Comparison of ENCODE assay signal across 9 cellular contexts in genomic region chrX:115233497-115234219, GRCh38. TPM values are rescaled to one million over a fixed set of nuclear protein-coding genes. Genes with fewer than 3 reads are reported as not detected.
DNase-seq lines count a peak whose midpoint lies in the region; ATAC-seq, FAIRE-seq and TF ChIP-seq lines count a peak whose summit lies in the region.
"Had no signal": no experiment of that assay in that cellular context is flagged by ENCODE, and none has a peak within 500 bp of the region (broad histone marks: within the 10 kb centered on the region; RNA-seq: fewer than 3 reads in every experiment).

Gene LRCH2, minus strand, starts transcription at chrX:115234096. Its CDS starts 55 bp downstream, at chrX:115234041.

- peak within 1 kb of the TSS; percentile 90 for H3K4me3 ChIP-seq in ACC112 (ENCODE audit: low read depth, low read length)
- peak within 1 kb of the TSS; percentile 68 to 89 (median 88) for H3K4me3 ChIP-seq in endothelial cell of umbilical vein (replicated peaks in 1 of 3; ENCODE audit: insufficient read depth in 1 of 3, low read depth in 1 of 3, low read length in 3 of 3)
- peak within 1 kb of the TSS; percentile 50 to 54 for H3K4me3 ChIP-seq in muscle layer of colon (ENCODE audit: low read depth in 1 of 2, low read length in 2 of 2)
- H3K4me3 ChIP-seq in effector memory CD4-positive, alpha-beta T cell (ENCODE audit: insufficient read depth, low read depth, low read length, poor library complexity, severe bottlenecking), result no peak within 1 kb of the TSS

- CTCF ChIA-PET in endothelial cell of umbilical vein (lab: Charles Lee), result no interaction called here

- dilution Hi-C loops in endothelial cell of umbilical vein (cut with MboI; ENCODE audit: extremely low pct_ligation_motif_present, low sequenced_read_pairs), result no loop called here

- BruUV-seq in endothelial cell of umbilical vein (replicated peaks; lab: Mats Ljungman, UMichigan), result no TSS peak

- H3K4me2 ChIP-seq in endothelial cell of umbilical vein (ENCODE audit: insufficient read depth, low read length), result peak within 1 kb of the TSS; percentile 95

- no peak for TF ChIP-seq CTCF in endothelial cell of umbilical vein (IDR thresholded peaks at IDR 0.05; ENCODE audit: extremely low read depth in 1 of 2, insufficient read depth in 1 of 2, low read depth in 1 of 2, low read length in 2 of 2)

- H3K27ac ChIP-seq in ACC112 (ENCODE audit: low read depth, low read length) (peak within 1 kb of the TSS; percentile 6; the same call in 1 of the 2 replicates), endothelial cell of umbilical vein (ENCODE audit: insufficient read depth, low read depth, low read length) (no peak within 1 kb of the TSS), muscle layer of colon (ENCODE audit: low read depth, low read length) (peak within 1 kb of the TSS; percentile 27)
- no peak within 1 kb of the TSS for H3K27ac ChIP-seq in effector memory CD4-positive, alpha-beta T cell (ENCODE audit: insufficient read depth, low read length, poor library complexity, severe bottlenecking)
- H3K27ac ChIP-seq: VCaP had no signal

- H3K9me1 ChIP-seq in endothelial cell of umbilical vein (replicated peaks; ENCODE audit: control insufficient read depth, extremely low read depth, insufficient read depth, low read length), result no peaks in the 10 kb centered on the region

- H3K27me3 ChIP-seq in ACC112 (ENCODE audit: insufficient read depth, low read length) (no peaks in the 10 kb centered on the region), endothelial cell of umbilical vein (ENCODE audit: control insufficient read depth in 2 of 2, insufficient read depth in 2 of 2, low read length in 2 of 2) (no peaks in the 10 kb centered on the region), muscle layer of colon (ENCODE audit: control insufficient read depth in 1 of 2, insufficient read depth in 2 of 2, low read length in 2 of 2) (peaks cover 4 to 9% of the 10 kb centered on the region in 2 donors)
- H3K27me3 ChIP-seq in effector memory CD4-positive, alpha-beta T cell (replicated peaks; ENCODE audit: control insufficient read depth, insufficient read depth, low read length, poor library complexity, severe bottlenecking), result peaks cover 3% of the 10 kb centered on the region

- DNase-seq in NCI-H1092 treated with DMSO at 0.1 percent for 48 hours (lab: John Stamatoyannopoulos, UW), result peak; percentile 70
- DNase-seq in endothelial cell of umbilical vein (ENCODE audit: low read depth, low spot score), result peak; percentile 47
- no peak for DNase-seq in effector memory CD4-positive, alpha-beta T cell

- H3K4me1 ChIP-seq in ACC112 (ENCODE audit: control insufficient read depth, insufficient read depth, low read length, unreplicated experiment) (peaks cover 36% of the 10 kb centered on the region), endothelial cell of umbilical vein (ENCODE audit: control insufficient read depth, extremely low read depth, insufficient read depth, low read length) (peaks cover 13% of the 10 kb centered on the region), muscle layer of colon (ENCODE audit: insufficient read depth, low read length) (peaks cover 15% of the 10 kb centered on the region)
- no peaks in the 10 kb centered on the region for H3K4me1 ChIP-seq in effector memory CD4-positive, alpha-beta T cell (ENCODE audit: control insufficient read depth, insufficient read depth, low read length, poor library complexity, severe bottlenecking)

- no peaks in the 10 kb centered on the region for H3K9me3 ChIP-seq in endothelial cell of umbilical vein (replicated peaks; ENCODE audit: control insufficient read depth, insufficient read depth, low read length)
- H3K9me3 ChIP-seq in muscle layer of colon (ENCODE audit: low read length), result no peaks in the 10 kb centered on the region
- no peaks in the 10 kb centered on the region for H3K9me3 ChIP-seq in effector memory CD4-positive, alpha-beta T cell (ENCODE audit: control insufficient read depth, low read length)

- FAIRE-seq in endothelial cell of umbilical vein (lab: Jason Lieb, UNC), result peak; percentile 70

- H3K36me3 ChIP-seq in ACC112 (ENCODE audit: insufficient read depth, low read length), result no peaks in the 10 kb centered on the region
- no peaks in the 10 kb centered on the region for H3K36me3 ChIP-seq in endothelial cell of umbilical vein (ENCODE audit: control insufficient read depth in 2 of 2, extremely low read depth in 1 of 2, insufficient read depth in 2 of 2, low read length in 2 of 2)
- H3K36me3 ChIP-seq in muscle layer of colon (ENCODE audit: insufficient read depth, low read length), result no peaks in the 10 kb centered on the region
- H3K36me3 ChIP-seq in effector memory CD4-positive, alpha-beta T cell (ENCODE audit: control insufficient read depth, insufficient read depth, low read length), result no peaks in the 10 kb centered on the region

- ATAC-seq in GM21367 (IDR thresholded peaks at IDR 0.05; ENCODE audit: unreplicated experiment) (no peak), GM19397 (IDR thresholded peaks at IDR 0.05; ENCODE audit: unreplicated experiment) (no peak), HG03457 (IDR thresholded peaks at IDR 0.05; ENCODE audit: unreplicated experiment) (no peak)

- H4K20me1 ChIP-seq in endothelial cell of umbilical vein (replicated peaks; ENCODE audit: control insufficient read depth, extremely low read depth, insufficient read depth, low read length), result no peaks in the 10 kb centered on the region

- intact Hi-C loops in endothelial cell of umbilical vein (cut with micrococcal nuclease), result loop anchor here (5.0 kb wide), 2 partner anchors 61 to 444 kb away; no protein-coding TSS in a partner anchor

- peak within 1 kb of the TSS; percentile 38 for H3K9ac ChIP-seq in endothelial cell of umbilical vein (replicated peaks; ENCODE audit: extremely low read depth, insufficient read depth, low read length)
- H3K9ac ChIP-seq in muscle layer of colon (ENCODE audit: low read length), result peak within 1 kb of the TSS; percentile 50

- no peak for TF ChIP-seq POLR2A in endothelial cell of umbilical vein (IDR thresholded peaks at IDR 0.05; ENCODE audit: low read depth, low read length)

- H3K79me2 ChIP-seq in ACC112 (ENCODE audit: control insufficient read depth, insufficient read depth, low read length, unreplicated experiment) (peaks cover 18% of the 10 kb centered on the region), endothelial cell of umbilical vein (ENCODE audit: control insufficient read depth, insufficient read depth, low read length) (no peaks in the 10 kb centered on the region)

- peak within 1 kb of the TSS; percentile 65 for H2AFZ ChIP-seq in ACC112 (ENCODE audit: low read length, unreplicated experiment)
- H2AFZ ChIP-seq in endothelial cell of umbilical vein (ENCODE audit: low read depth, low read length), result peak within 1 kb of the TSS; percentile 96

- POLR2A ChIA-PET in endothelial cell of umbilical vein (lab: Charles Lee), result no interaction called here

TF ChIP-seq in endothelial cell of umbilical vein, 7 proteins besides CTCF, POLR2A, EP300 and RAD21:
- no peak for TF ChIP-seq GATA2 (IDR thresholded peaks at IDR 0.05; ENCODE audit: insufficient read depth, insufficient read length, low read depth, low read length)
- no peak for TF ChIP-seq JUN (IDR thresholded peaks at IDR 0.05; ENCODE audit: borderline replicate concordance, insufficient read depth, insufficient read length, low read depth)
- TF ChIP-seq, protein P1, sequence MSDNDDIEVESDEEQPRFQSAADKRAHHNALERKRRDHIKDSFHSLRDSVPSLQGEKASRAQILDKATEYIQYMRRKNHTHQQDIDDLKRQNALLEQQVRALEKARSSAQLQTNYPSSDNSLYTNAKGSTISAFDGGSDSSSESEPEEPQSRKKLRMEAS (IDR thresholded peaks at IDR 0.05; ENCODE audit: insufficient read depth, insufficient read length), result no peak
- TF ChIP-seq POLR2AphosphoS5 (IDR thresholded peaks at IDR 0.05; ENCODE audit: insufficient read depth, low read depth, low read length), result no peak
- no peak for TF ChIP-seq MYC (IDR thresholded peaks at IDR 0.05; ENCODE audit: low read depth, low read length)

RNA-seq across cellular contexts. Expression of gene LRCH2, which starts in this region (rescaled TPM):
- total RNA-seq in endothelial cell of umbilical vein, result 4.6 and 4.7 TPM in 2 replicates
- 0.94 and 1.1 TPM in 2 replicates for polyA plus RNA-seq in endothelial cell of umbilical vein
- 1.3 and 1.4 TPM in 2 replicates for polyA plus RNA-seq in endothelial cell of umbilical vein (2011; cell fraction: cytosol; rRNA removed)
- 2.7 and 3.3 TPM in 2 replicates for polyA plus RNA-seq in endothelial cell of umbilical vein (2011; cell fraction: nucleus; rRNA removed)
- 2.8 and 3.7 TPM in 2 replicates for polyA plus RNA-seq in endothelial cell of umbilical vein (2012)
- polyA minus RNA-seq in endothelial cell of umbilical vein, result 1.6 and 2.5 TPM in 2 replicates
- not detected for polyA minus RNA-seq in endothelial cell of umbilical vein (2011; cell fraction: cytosol; rRNA and poly(A)+ RNA removed)
- 5.0 and 6.8 TPM in 2 replicates for polyA minus RNA-seq in endothelial cell of umbilical vein (2011; cell fraction: nucleus; rRNA and poly(A)+ RNA removed)

Comparison
In these comparisons a context has a peak if more than half of its experiments do, and no peak if none do; other contexts are left out.
1. H3K27ac ChIP-seq: peak in ACC112 (single experiment) and muscle layer of colon (single experiment); none in endothelial cell of umbilical vein (single experiment) and effector memory CD4-positive, alpha-beta T cell (single experiment).
2. DNase-seq: peak in NCI-H1092 treated with DMSO at 0.1 percent for 48 hours (single experiment) and endothelial cell of umbilical vein (single experiment); none in effector memory CD4-positive, alpha-beta T cell (0 of 3).